ENCODE assay signal across 9 cellular contexts in the genomic region with DNA sequence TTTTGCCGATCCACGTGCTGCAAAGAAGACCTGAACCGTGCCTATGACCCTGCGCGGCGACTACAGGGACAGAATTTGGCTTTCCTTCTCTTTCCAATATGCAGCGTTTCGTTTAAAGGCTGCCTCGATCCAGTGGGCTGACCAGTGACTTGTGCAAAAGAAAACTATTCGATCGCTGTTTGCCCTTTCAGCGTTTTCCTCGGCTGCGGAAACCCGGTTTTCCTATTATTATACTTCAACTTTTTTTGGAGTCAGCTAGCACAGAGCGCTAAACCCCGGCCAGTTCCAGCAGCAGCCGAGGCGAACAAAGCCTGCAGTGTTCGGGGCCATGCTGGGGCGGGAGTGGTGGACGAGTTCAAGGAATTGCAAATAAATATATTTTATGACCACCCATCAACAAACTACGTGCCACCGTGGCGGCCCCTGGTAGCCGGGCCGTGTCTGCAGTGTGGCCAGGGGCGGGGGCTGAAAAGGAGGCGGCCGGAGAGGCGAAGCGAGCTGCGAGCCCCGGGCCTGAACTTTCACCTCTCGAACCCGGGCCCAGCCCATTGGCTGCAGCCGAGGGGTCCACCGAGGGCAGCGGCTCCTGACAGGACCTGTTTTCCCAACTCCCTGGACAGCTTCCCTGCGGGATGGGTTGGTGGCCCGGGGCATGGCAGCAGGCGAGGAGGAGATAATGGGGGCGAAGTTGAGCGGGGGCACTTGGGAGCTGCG.
A peak's percentile ranks its signal among the peaks of the same experiment; 100 is the strongest.
DNase-seq lines count a peak whose midpoint lies in the region; FAIRE-seq and TF ChIP-seq lines count a peak whose summit lies in the region.
"Had no signal": no experiment of that assay in that cellular context is flagged by ENCODE, and none has a peak within 500 bp of the region (broad histone marks: within the 10 kb centered on the region; RNA-seq: fewer than 3 reads in every experiment).

No MANE protein-coding gene starts in this region.

- H3K27ac ChIP-seq in neuronal stem cell (replicated peaks; ENCODE audit: low read length): no peak overlapping the region

- WGBS in neuronal stem cell (ENCODE audit: extremely low coverage in 2 of 2, insufficient read length in 2 of 2, insufficient replicate concordance in 1 of 2), 2 donors: no CpG with 5 or more reads among the region's 45 CpGs

- H3K27me3 ChIP-seq in neuronal stem cell (ENCODE audit: control insufficient read depth in 3 of 3, insufficient read depth in 3 of 3, low read depth in 1 of 3, low read length in 3 of 3): peaks cover 0 to 42% (median 10%) of the 10 kb centered on the region in 3 experiments

- H3K23ac ChIP-seq in neuronal stem cell (ENCODE audit: low read depth, low read length, poor library complexity): no peak overlapping the region

- no peaks in the 10 kb centered on the region for H3K36me3 ChIP-seq in neuronal stem cell (replicated peaks in 1 of 2; ENCODE audit: control insufficient read depth in 2 of 2, insufficient read depth in 2 of 2, low read length in 2 of 2)

- H2BK12ac ChIP-seq in neuronal stem cell (ENCODE audit: low read length): no peak overlapping the region

- no peak for DNase-seq in AG10803 (ENCODE audit: low read depth)
- DNase-seq in MV-4-11 (lab: John Stamatoyannopoulos, UW): peak; percentile 53
- peak; percentile 3 for DNase-seq in germinal center (ENCODE audit: low spot score)
- DNase-seq in neuronal stem cell (ENCODE audit: low spot score): peak; percentile 31
- DNase-seq in stimulated activated CD4-positive, alpha-beta T cell treated with anti-CD3 and anti-CD28 coated beads, Interleukin-2, amount 100 ng/mL, for 24 hours: no peak
- DNase-seq in RCC 7860 (ENCODE audit: low spot score): no peak
- no peak for DNase-seq in NCI-H2196 treated with DMSO at 0.1 percent for 48 hours (lab: John Stamatoyannopoulos, UW; ENCODE audit: unreplicated experiment)
- no peak for DNase-seq in AG08395 (ENCODE audit: low spot score)
- DNase-seq: activated effector memory CD4-positive, alpha-beta T cell treated with anti-CD3 and anti-CD28 coated beads, Interleukin-2, amount 50 U/mL, for 16 hours had no signal

- H3K79me1 ChIP-seq in neuronal stem cell (ENCODE audit: low read depth, low read length): no peaks in the 10 kb centered on the region

- no peak for TF ChIP-seq CTCF in AG10803 (conservative IDR thresholded peaks at IDR 0.05; ENCODE audit: low read length)

- no peak overlapping the region for H2BK15ac ChIP-seq in neuronal stem cell (ENCODE audit: low read length)

- H3K9ac ChIP-seq in neuronal stem cell (ENCODE audit: low read depth, low read length, poor library complexity): peak overlapping the region; percentile 21

- no peak for FAIRE-seq in RCC 7860 (lab: Jason Lieb, UNC)

- H4K8ac ChIP-seq in neuronal stem cell (ENCODE audit: low read depth, low read length): no peak overlapping the region

- peak overlapping the region; percentile 3 for H2AFZ ChIP-seq in neuronal stem cell (ENCODE audit: low read length)

- peaks cover under 1 to 5% of the 10 kb centered on the region in 2 donors for H3K9me3 ChIP-seq in neuronal stem cell (replicated peaks in 1 of 2; ENCODE audit: control insufficient read depth in 2 of 2, insufficient read depth in 1 of 2, low read depth in 1 of 2, low read length in 2 of 2)

- no peak overlapping the region for H2BK120ac ChIP-seq in neuronal stem cell (ENCODE audit: low read depth, low read length)

- H2BK5ac ChIP-seq in neuronal stem cell (ENCODE audit: low read length): peak overlapping the region; percentile 30

- H3K4ac ChIP-seq in neuronal stem cell (ENCODE audit: low read length): no peak overlapping the region

- peak overlapping the region; percentile 32 for H3K4me3 ChIP-seq in AG10803 (ENCODE audit: low read length)
- peak overlapping the region in 1 of 2 donors; percentile 67 for H3K4me3 ChIP-seq in neuronal stem cell (ENCODE audit: low read length in 2 of 2)

- peak overlapping the region; percentile 93 for H3K4me2 ChIP-seq in neuronal stem cell (ENCODE audit: insufficient read depth, low read length, poor library complexity, severe bottlenecking)

- no peak overlapping the region for H4K91ac ChIP-seq in neuronal stem cell (ENCODE audit: low read depth, low read length, poor library complexity)

- H3K18ac ChIP-seq in neuronal stem cell (ENCODE audit: low read length): peak overlapping the region; percentile 80

- H3K4me1 ChIP-seq in neuronal stem cell (ENCODE audit: control insufficient read depth in 2 of 2, insufficient read depth in 1 of 2, low read depth in 1 of 2, low read length in 2 of 2): peaks cover 3 to 15% of the 10 kb centered on the region in 2 donors

- H2AK5ac ChIP-seq in neuronal stem cell (ENCODE audit: low read depth, low read length): no peak overlapping the region

- H3K14ac ChIP-seq in neuronal stem cell (ENCODE audit: low read length): peak overlapping the region; percentile 4

Comparison
In these comparisons a context has a peak if more than half of its experiments do, and no peak if none do; other contexts are left out.
1. DNase-seq: peak in MV-4-11 (single experiment), germinal center (single experiment) and neuronal stem cell (single experiment); none in AG10803 (single experiment), stimulated activated CD4-positive, alpha-beta T cell treated with anti-CD3 and anti-CD28 coated beads, Interleukin-2, amount 100 ng/mL, for 24 hours (0 of 2), RCC 7860 (single experiment), NCI-H2196 treated with DMSO at 0.1 percent for 48 hours (single experiment) and AG08395 (single experiment).